Comparison of ENCODE assay signal across 9 cellular contexts in the genomic region with DNA sequence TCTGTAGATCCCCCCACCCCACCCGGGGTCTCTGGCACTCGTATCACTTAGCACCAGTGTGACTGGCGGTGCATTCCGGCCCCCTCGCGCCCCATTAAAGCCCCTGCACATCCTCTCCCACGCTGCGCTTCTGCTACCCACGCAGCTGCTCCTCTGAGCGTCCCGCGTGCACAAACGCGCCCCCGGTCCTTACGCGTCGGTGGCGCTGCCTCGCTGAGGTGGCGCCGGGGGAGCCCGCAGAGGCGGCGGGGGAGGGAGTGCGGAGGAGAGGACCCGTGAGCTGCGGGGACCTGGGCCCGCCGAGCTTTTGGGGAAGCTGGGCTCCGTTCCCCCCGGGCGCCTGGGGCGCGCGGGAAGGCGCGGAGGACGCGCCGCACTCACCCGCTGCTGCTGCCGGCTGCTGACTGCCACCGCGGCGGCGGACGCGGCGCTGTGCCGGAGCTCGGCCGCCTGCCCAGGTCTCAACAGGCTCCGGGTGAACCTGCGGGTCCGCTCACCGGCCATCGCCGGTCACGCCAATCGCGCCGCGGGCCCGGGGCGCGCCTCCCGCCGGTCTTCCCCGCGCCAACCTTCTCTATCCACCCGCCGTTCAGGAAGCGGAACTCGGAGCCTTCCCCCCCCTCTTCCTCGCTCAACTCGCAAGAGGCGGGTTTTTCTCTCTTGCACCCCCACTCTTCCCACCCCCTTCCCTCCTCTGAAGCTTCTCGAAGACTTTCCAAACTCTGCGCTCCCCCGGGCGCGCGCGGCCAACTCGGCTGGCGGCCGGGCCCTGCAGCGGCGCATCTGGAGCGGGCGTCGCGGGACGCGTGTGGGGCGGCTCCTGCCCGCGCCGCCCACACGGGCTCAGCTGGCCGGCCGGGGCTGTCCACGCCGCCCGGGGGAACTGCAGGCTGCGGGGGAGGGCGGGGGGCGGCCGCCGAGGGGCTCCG. TPM values are rescaled to one million over a fixed set of nuclear protein-coding genes. Genes with fewer than 3 reads are reported as not detected.
DNase-seq lines count a peak whose midpoint lies in the region; ATAC-seq, FAIRE-seq and TF ChIP-seq lines count a peak whose summit lies in the region.
"Had no signal": no experiment of that assay in that cellular context is flagged by ENCODE, and none has a peak within 500 bp of the region (broad histone marks: within the 10 kb centered on the region; RNA-seq: fewer than 3 reads in every experiment).

A gene (minus strand): TSS at position 598 of the 929 bp plus-strand sequence. CDS start 94 bp downstream, at position 504.

- no peak; a peak in 1 of 5 replicates for TF ChIP-seq RAD21 in A549 (conservative IDR thresholded peaks at IDR 0.05 in 1 of 2, IDR thresholded peaks at IDR 0.05 in 1 of 2)

- WGBS in A549 (ENCODE audit: missing lambda C conversion rate) = 2% methylated on average over 19 of the region's 112 CpGs

- H3K27ac ChIP-seq in A549 = peak within 1 kb of the TSS; percentile 96 to 98

- H3K4me3 Mint-ChIP-seq in activated naive CD8-positive, alpha-beta T cell = peak within 1 kb of the TSS; percentile 97
- peak within 1 kb of the TSS; percentile 69 for H3K4me3 Mint-ChIP-seq in progenitor cell of endocrine pancreas (ENCODE audit: low read depth)

- H3K9me3 ChIP-seq in A549 = no peaks in the 10 kb centered on the region

- no peak for TF ChIP-seq EP300 in A549 (IDR thresholded peaks at IDR 0.05)

- H3K27me3 Mint-ChIP-seq in activated naive CD8-positive, alpha-beta T cell = no peaks in the 10 kb centered on the region
- H3K27me3 Mint-ChIP-seq in progenitor cell of endocrine pancreas = peaks cover 87% of the 10 kb centered on the region

- no peak for FAIRE-seq in A549 (lab: Jason Lieb, UNC)
- FAIRE-seq: K562 had no signal

- peak within 1 kb of the TSS; percentile 93 for H3K4me3 ChIP-seq in A549
- H3K4me3 ChIP-seq: K562 had no signal

- H3K4me1 ChIP-seq in A549 = peaks cover 42% of the 10 kb centered on the region

- peak; percentile 10; the same call in 1 of the 2 replicates for TF ChIP-seq POLR2A in A549 (IDR thresholded peaks at IDR 0.05; ENCODE audit: low read length)

- DNase-seq in A549 (ENCODE audit: low read depth in 1 of 2, low spot score in 1 of 2) (peak; percentile 21 to 59), SK-MEL-5 (ENCODE audit: low read depth, low spot score) (peak; percentile 32), left cardiac atrium (peak; percentile 22), progenitor cell of endocrine pancreas (ENCODE audit: low spot score, unreplicated experiment) (peak; percentile 17), LoVo (ENCODE audit: low spot score) (no peak)

- peaks cover 54% of the 10 kb centered on the region for H3K4me1 Mint-ChIP-seq in activated naive CD8-positive, alpha-beta T cell (ENCODE audit: low read depth)
- peaks cover 3% of the 10 kb centered on the region for H3K4me1 Mint-ChIP-seq in progenitor cell of endocrine pancreas (ENCODE audit: low read depth)

- intact Hi-C loops in left cardiac atrium (cut with DNase I) = no loop called here

- ATAC-seq in A549 = peak; percentile 73 to 79
- ATAC-seq in GM18520 (IDR thresholded peaks at IDR 0.05; ENCODE audit: unreplicated experiment) = peak; percentile 7
- ATAC-seq in HG03064 (IDR thresholded peaks at IDR 0.05; ENCODE audit: low read depth, unreplicated experiment) = peak; percentile 21
- peak; percentile 60 to 67 for ATAC-seq in left cardiac atrium
- ATAC-seq: K562 had no signal

- POLR2A ChIA-PET in A549 (lab: Yijun Ruan, JAX) = interaction anchor here (0.6 to 1.7 kb wide), 5 partner anchors 11 to 491 kb away, joined by 3 to 6 read pairs (median 5); no protein-coding TSS in a partner anchor

- in situ Hi-C loops in SK-MEL-5 (cut with HindIII; ENCODE audit: low pct_unique_long_range_greater_than_20kb, low sequenced_read_pairs) = no loop called here

- no peaks in the 10 kb centered on the region for H3K9me3 Mint-ChIP-seq in activated naive CD8-positive, alpha-beta T cell (ENCODE audit: low read depth)
- H3K9me3 Mint-ChIP-seq in progenitor cell of endocrine pancreas (ENCODE audit: low read depth) = no peaks in the 10 kb centered on the region

- CTCF ChIA-PET in A549 (lab: Yijun Ruan, JAX) = interaction anchor here (0.6 to 1.0 kb wide), 6 partner anchors 13 to 197 kb away, joined by 3 to 5 read pairs (median 3); no protein-coding TSS in a partner anchor

- peak within 1 kb of the TSS; percentile 99 for H3K27ac Mint-ChIP-seq in activated naive CD8-positive, alpha-beta T cell
- no peak within 1 kb of the TSS for H3K27ac Mint-ChIP-seq in progenitor cell of endocrine pancreas

- H3K4me2 ChIP-seq in A549 = peak within 1 kb of the TSS; percentile 93

- no peak; the same call in 1 of the 3 replicates for TF ChIP-seq CTCF in A549 (IDR thresholded peaks at IDR 0.05)
- peak; percentile 32 for TF ChIP-seq CTCF in progenitor cell of endocrine pancreas (IDR thresholded peaks at IDR 0.05; ENCODE audit: unreplicated experiment)

- H3K36me3 Mint-ChIP-seq in activated naive CD8-positive, alpha-beta T cell = peaks cover 7% of the 10 kb centered on the region
- no peaks in the 10 kb centered on the region for H3K36me3 Mint-ChIP-seq in progenitor cell of endocrine pancreas (ENCODE audit: insufficient read depth)

TF ChIP-seq in A549, 52 proteins besides CTCF, POLR2A, EP300 and RAD21:
- TF ChIP-seq, protein P1, sequence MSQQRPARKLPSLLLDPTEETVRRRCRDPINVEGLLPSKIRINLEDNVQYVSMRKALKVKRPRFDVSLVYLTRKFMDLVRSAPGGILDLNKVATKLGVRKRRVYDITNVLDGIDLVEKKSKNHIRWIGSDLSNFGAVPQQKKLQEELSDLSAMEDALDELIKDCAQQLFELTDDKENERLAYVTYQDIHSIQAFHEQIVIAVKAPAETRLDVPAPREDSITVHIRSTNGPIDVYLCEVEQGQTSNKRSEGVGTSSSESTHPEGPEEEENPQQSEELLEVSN (IDR thresholded peaks at IDR 0.05; ENCODE audit: borderline replicate concordance, low read depth) = peak; percentile 53; the same call in 1 of the 2 replicates
- no peak for TF ChIP-seq CBX8 (IDR thresholded peaks at IDR 0.05)
- 0 out of 2 replicates have a peak, but pooled peaks have one; percentile 32 for TF ChIP-seq PHF8 (IDR thresholded peaks at IDR 0.05; ENCODE audit: borderline replicate concordance, low read depth)
- TF ChIP-seq HOXB13 (CRISPR knock-in tag; IDR thresholded peaks at IDR 0.05; ENCODE audit: low read depth) = no peak
- TF ChIP-seq, protein P2, sequence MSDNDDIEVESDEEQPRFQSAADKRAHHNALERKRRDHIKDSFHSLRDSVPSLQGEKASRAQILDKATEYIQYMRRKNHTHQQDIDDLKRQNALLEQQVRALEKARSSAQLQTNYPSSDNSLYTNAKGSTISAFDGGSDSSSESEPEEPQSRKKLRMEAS (IDR thresholded peaks at IDR 0.05) = peak; percentile 61
- TF ChIP-seq SMC3 (IDR thresholded peaks at IDR 0.05) = peak; percentile 13; the same call in 2 of the 3 replicates
- peak in 1 of 2 experiments; percentile 51; a peak in 1 of 5 replicates for TF ChIP-seq JUN (IDR thresholded peaks at IDR 0.05)
- TF ChIP-seq, protein P3, sequence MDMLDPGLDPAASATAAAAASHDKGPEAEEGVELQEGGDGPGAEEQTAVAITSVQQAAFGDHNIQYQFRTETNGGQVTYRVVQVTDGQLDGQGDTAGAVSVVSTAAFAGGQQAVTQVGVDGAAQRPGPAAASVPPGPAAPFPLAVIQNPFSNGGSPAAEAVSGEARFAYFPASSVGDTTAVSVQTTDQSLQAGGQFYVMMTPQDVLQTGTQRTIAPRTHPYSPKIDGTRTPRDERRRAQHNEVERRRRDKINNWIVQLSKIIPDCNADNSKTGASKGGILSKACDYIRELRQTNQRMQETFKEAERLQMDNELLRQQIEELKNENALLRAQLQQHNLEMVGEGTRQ (IDR thresholded peaks at IDR 0.05) = no peak

RNA-seq across cellular contexts. Expression of the gene that starts here (rescaled TPM):
- 45.3 and 59.2 TPM in 2 replicates for polyA plus RNA-seq in A549 (2011; rRNA removed)
- 41.5 and 42.4 TPM in 2 replicates for polyA plus RNA-seq in A549 (2012; cell fraction: cytosol; rRNA removed)
- polyA plus RNA-seq in A549 (2012; cell fraction: nucleus; rRNA removed) = 43.6 and 75.5 TPM in 2 replicates
- polyA plus RNA-seq in A549 (2017; fragmentation: RNase III; extraction: RNeasy Plus Mini Kit Qiagen cat#74134 plus additional on column Dnase treatment) = 35.6 to 43.0 TPM (median 42.2 TPM) in 3 replicates
- polyA minus RNA-seq in A549 (2011; rRNA and poly(A)+ RNA removed) = 89.1 and 90.9 TPM in 2 replicates
- 36.8 and 37.5 TPM in 2 replicates for total RNA-seq in SK-MEL-5 (2014; rRNA removed; shearing (Covaris generic))
- polyA plus RNA-seq in SK-MEL-5 (2015; cell fraction: cytosol; rRNA removed) = 25.0 and 27.4 TPM in 2 replicates
- polyA plus RNA-seq in SK-MEL-5 (2015; cell fraction: nucleus; rRNA removed) = 33.0 and 38.9 TPM in 2 replicates
- total RNA-seq in left cardiac atrium = 1 to 10 TPM; 4.2 to 5.0 TPM
- 3.6 and 4.6 TPM in 2 replicates for total RNA-seq in progenitor cell of endocrine pancreas

Comparison
In these comparisons a context has a peak if more than half of its experiments do, and no peak if none do; other contexts are left out.
1. ATAC-seq: peak in every context shown above with its lines; median percentile 76 in A549; 64 in left cardiac atrium; 21 in HG03064; 7 in GM18520.